8 cellular contexts compared by ENCODE assay signal in genomic region chr1:7379445-7379971, GRCh38.
A peak's percentile ranks its signal among the peaks of the same experiment; 100 is the strongest.
DNase-seq lines count a peak whose midpoint lies in the region; ATAC-seq, FAIRE-seq and TF ChIP-seq lines count a peak whose summit lies in the region.

No MANE protein-coding gene starts in this region.

- peak overlapping the region; percentile 15 for H3K4me3 ChIP-seq in astrocyte (ENCODE audit: insufficient read depth, low read depth, low read length)
- H3K4me3 ChIP-seq in keratinocyte (ENCODE audit: control insufficient read depth in 2 of 3, extremely low read depth in 1 of 3, insufficient read depth in 2 of 3, low read depth in 1 of 3, low read length in 3 of 3), result peak overlapping the region in 2 of 3 experiments; percentile 34 to 35

- no peak for TF ChIP-seq CTCF in astrocyte (IDR thresholded peaks at IDR 0.05; ENCODE audit: insufficient read depth, low read depth, low read length)
- TF ChIP-seq CTCF in keratinocyte (optimal IDR thresholded peaks at IDR 0.05 in 1 of 3, IDR thresholded peaks at IDR 0.05 in 1 of 3, conservative IDR thresholded peaks at IDR 0.05 in 1 of 3; ENCODE audit: extremely low read depth in 1 of 3, insufficient read depth in 2 of 3, low read length in 3 of 3), result no peak
- TF ChIP-seq CTCF in GM20000 (IDR thresholded peaks at IDR 0.05; ENCODE audit: extremely low read depth, missing control alignments), result no peak

- no peaks in the 10 kb centered on the region for H3K9me3 Mint-ChIP-seq in astrocyte (ENCODE audit: unreplicated experiment)

- DNase-seq in left cardiac atrium (no peak), Right ventricle myocardium inferior (ENCODE audit: missing footprints) (no peak), astrocyte (ENCODE audit: low read depth) (peak; percentile 84), keratinocyte (ENCODE audit: low read depth, low spot score) (peak; percentile 19), GM20000 (ENCODE audit: low spot score) (no peak)

- no peaks in the 10 kb centered on the region for H3K36me3 Mint-ChIP-seq in astrocyte (ENCODE audit: low read depth, unreplicated experiment)

- H3K4me2 ChIP-seq in astrocyte (ENCODE audit: low read length) (peak overlapping the region; percentile 82), keratinocyte (ENCODE audit: control insufficient read depth, extremely low read depth, insufficient read depth, low read depth, low read length) (peak overlapping the region; percentile 85)

- H3K4me1 Mint-ChIP-seq in astrocyte (ENCODE audit: low read depth, unreplicated experiment), result peaks cover 14% of the 10 kb centered on the region

- ATAC-seq in left cardiac atrium (peak; percentile 25 to 47), Right ventricle myocardium inferior (no peak), GM18502 (IDR thresholded peaks at IDR 0.05; ENCODE audit: poor library complexity, unreplicated experiment) (no peak), HG03378 (IDR thresholded peaks at IDR 0.05; ENCODE audit: unreplicated experiment) (no peak), GM18498 (IDR thresholded peaks at IDR 0.05; ENCODE audit: unreplicated experiment) (no peak)

- H3K27me3 ChIP-seq in astrocyte (ENCODE audit: insufficient read depth, low read length), result no peaks in the 10 kb centered on the region
- peaks cover 6% of the 10 kb centered on the region for H3K27me3 ChIP-seq in keratinocyte (ENCODE audit: control insufficient read depth, extremely low read depth, insufficient read depth, low read length)

- peaks cover 8% of the 10 kb centered on the region for H3K4me1 ChIP-seq in astrocyte (ENCODE audit: insufficient read depth, low read length)
- H3K4me1 ChIP-seq in keratinocyte (ENCODE audit: control insufficient read depth, extremely low read depth, insufficient read depth, low read length), result peaks cover 14% of the 10 kb centered on the region

- H3K27ac ChIP-seq in astrocyte (ENCODE audit: low read depth, low read length) (peak overlapping the region; percentile 74), keratinocyte (ENCODE audit: control insufficient read depth, insufficient read depth, low read length) (peak overlapping the region; percentile 69)

- H3K27me3 Mint-ChIP-seq in astrocyte (ENCODE audit: low read depth, unreplicated experiment), result peaks cover 8% of the 10 kb centered on the region

- H3K36me3 ChIP-seq in astrocyte (ENCODE audit: insufficient read depth, low read length), result no peaks in the 10 kb centered on the region
- H3K36me3 ChIP-seq in keratinocyte (ENCODE audit: control insufficient read depth in 2 of 2, extremely low read depth in 1 of 2, insufficient read depth in 2 of 2, low read length in 2 of 2), result no peaks in the 10 kb centered on the region

- intact Hi-C loops in left cardiac atrium (cut with DNase I) (no loop called here), Right ventricle myocardium inferior (cut with DNase I) (loop anchor here (10.0 kb wide), 1 partner anchor 265 kb away; no protein-coding TSS in a partner anchor)

- H3K27ac Mint-ChIP-seq in astrocyte (ENCODE audit: unreplicated experiment), result peak overlapping the region; percentile 92

- H3K79me2 ChIP-seq in astrocyte (ENCODE audit: insufficient read depth, low read length), result no peaks in the 10 kb centered on the region
- H3K79me2 ChIP-seq in keratinocyte (ENCODE audit: control insufficient read depth, insufficient read depth, low read length), result no peaks in the 10 kb centered on the region

- no peaks in the 10 kb centered on the region for H3K9me1 ChIP-seq in keratinocyte (ENCODE audit: control insufficient read depth, extremely low read depth, insufficient read depth, low read length)

- FAIRE-seq in astrocyte (lab: Jason Lieb, UNC), result no peak
- FAIRE-seq in keratinocyte (lab: Jason Lieb, UNC), result peak; percentile 84

- dilution Hi-C loops in keratinocyte (cut with MboI; ENCODE audit: extremely low pct_ligation_motif_present, low sequenced_read_pairs), result no loop called here

- no peaks in the 10 kb centered on the region for H4K20me1 ChIP-seq in astrocyte (ENCODE audit: insufficient read depth, low read length)
- H4K20me1 ChIP-seq in keratinocyte (ENCODE audit: control insufficient read depth, extremely low read depth, insufficient read depth, low read length), result no peaks in the 10 kb centered on the region

- peak overlapping the region; percentile 51 for H3K4me3 Mint-ChIP-seq in astrocyte (ENCODE audit: unreplicated experiment)

- H2AFZ ChIP-seq in astrocyte (ENCODE audit: low read depth, low read length), result peak overlapping the region; percentile 83
- peak overlapping the region; percentile 96 for H2AFZ ChIP-seq in keratinocyte (ENCODE audit: control insufficient read depth, low read length)

- H3K9me3 ChIP-seq in astrocyte (ENCODE audit: insufficient read depth, low read depth, low read length) (no peaks in the 10 kb centered on the region), keratinocyte (ENCODE audit: control insufficient read depth, low read depth, low read length) (no peaks in the 10 kb centered on the region)

- H3K9ac ChIP-seq in astrocyte (ENCODE audit: low read length) (peak overlapping the region; percentile 79), keratinocyte (ENCODE audit: control insufficient read depth, extremely low read depth, insufficient read depth, low read length) (peak overlapping the region; percentile 61)

Comparison
In these comparisons a context has a peak if more than half of its experiments do, and no peak if none do; other contexts are left out.
1. ATAC-seq: peak in left cardiac atrium (2 of 2); none in Right ventricle myocardium inferior (single experiment), GM18502 (single experiment), HG03378 (single experiment) and GM18498 (single experiment).
2. DNase-seq: peak in astrocyte (single experiment) and keratinocyte (single experiment); none in left cardiac atrium (single experiment), Right ventricle myocardium inferior (single experiment) and GM20000 (single experiment).